In the genomic region with DNA sequence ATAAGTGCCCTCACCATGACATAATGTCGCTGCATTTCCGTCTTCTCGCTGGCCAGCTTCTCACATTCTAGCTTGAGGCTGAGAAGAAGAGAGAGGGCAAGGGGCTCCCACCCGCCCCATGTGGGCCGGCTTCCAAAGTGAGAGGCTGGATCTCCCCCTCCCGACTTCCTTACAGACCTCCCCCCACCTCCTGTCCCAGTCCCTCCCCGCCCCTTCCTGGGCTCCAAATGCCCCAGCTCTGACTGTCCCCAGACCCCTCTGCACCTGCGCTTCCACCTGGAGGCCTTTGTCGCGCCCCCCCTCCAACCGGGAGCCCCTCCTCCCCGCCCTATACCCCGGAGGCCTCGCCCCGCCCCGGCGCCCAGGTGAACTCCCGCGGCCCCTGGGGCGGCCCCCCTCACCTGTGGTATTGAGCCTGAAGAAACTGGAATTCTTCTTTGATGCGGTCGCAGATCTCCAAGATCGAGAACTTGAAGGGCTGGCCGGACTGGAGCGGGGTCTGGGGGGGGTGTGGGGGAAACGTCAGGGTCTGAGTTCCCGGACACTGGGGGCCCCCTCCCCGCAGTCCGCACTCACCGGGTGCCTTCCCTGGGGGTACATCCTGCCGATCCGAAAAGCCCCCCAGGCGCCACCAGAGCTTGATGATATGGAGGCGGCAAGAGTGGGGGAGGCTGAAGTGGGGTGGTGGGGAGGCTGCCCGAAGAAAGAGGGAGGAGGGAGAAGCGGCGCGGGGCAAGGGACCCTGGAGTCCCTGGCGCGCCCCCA, we compare ENCODE assay signal across 9 cellular contexts. TPM values are rescaled to one million over a fixed set of nuclear protein-coding genes. Genes with fewer than 3 reads are reported as not detected.
DNase-seq lines count a peak whose midpoint lies in the region; ATAC-seq and TF ChIP-seq lines count a peak whose summit lies in the region.
"Had no signal": no experiment of that assay in that cellular context is flagged by ENCODE, and none has a peak within 500 bp of the region (broad histone marks: within the 10 kb centered on the region; RNA-seq: fewer than 3 reads in every experiment).

No MANE protein-coding gene starts in this region.

- peak overlapping the region; percentile 74 to 75 (median 74) for H3K4me3 Mint-ChIP-seq in T-cell

- no peaks in the 10 kb centered on the region for H3K36me3 Mint-ChIP-seq in T-cell

- CTCF ChIA-PET in T-cell (lab: Charles Lee): interaction anchor here in 1 of 2 donors (1.0 kb wide), 1 partner anchor 78 kb away, joined by 7 read pairs; no protein-coding TSS in a partner anchor

- no peaks in the 10 kb centered on the region for H3K4me1 ChIP-seq in psoas muscle

- DNase-seq in GM06990 (ENCODE audit: extremely low read depth, insufficient read length) (no peak), T-cell (peak in 2 of 34 experiments; percentile 12 to 23), fibroblast of pulmonary artery (ENCODE audit: low read depth) (no peak), psoas muscle (peak in 1 of 2 donors; percentile 29), SW480 (ENCODE audit: low spot score) (no peak)
- DNase-seq: GOT3 had no signal

- peak overlapping the region; percentile 39 to 44 for H3K27ac Mint-ChIP-seq in T-cell

- 9 to 14% (median 11%) methylated on average over 31 to 40 of the region's 40 CpGs for WGBS in psoas muscle, 3 donors

- peaks cover 1% of the 10 kb centered on the region; the same call in 1 of the 2 replicates for H3K27me3 ChIP-seq in GM06990 (replicated peaks; ENCODE audit: control insufficient read depth, insufficient read depth, low read length)
- no peaks in the 10 kb centered on the region for H3K27me3 ChIP-seq in psoas muscle (ENCODE audit: insufficient read depth in 3 of 3, low read length in 2 of 3)

- no peaks in the 10 kb centered on the region for H3K36me3 ChIP-seq in GM06990 (ENCODE audit: control insufficient read depth, insufficient read depth, low read length)
- H3K36me3 ChIP-seq in psoas muscle (ENCODE audit: insufficient read depth in 1 of 2, low read depth in 1 of 2): peaks cover 0 to 6% of the 10 kb centered on the region in 2 donors

- POLR2A ChIA-PET in T-cell (lab: Charles Lee): no interaction called here

- no peaks in the 10 kb centered on the region for H3K9me3 Mint-ChIP-seq in T-cell

- H3K4me3 ChIP-seq in GM06990 (replicated peaks; ENCODE audit: low read depth, low read length) (peak overlapping the region; percentile 42), fibroblast of pulmonary artery (replicated peaks; ENCODE audit: low read depth, low read length) (peak overlapping the region; percentile 59), psoas muscle (peak overlapping the region; percentile 73)

- H3K27ac ChIP-seq in psoas muscle: no peak overlapping the region

- ATAC-seq in T-cell (replicated peaks in 1 of 4): peak in 3 of 4 experiments; percentile 25 to 37 (median 36)
- ATAC-seq in psoas muscle: peak in 3 of 4 donors; percentile 17 to 43 (median 37)
- no peak for ATAC-seq in HG02610 (IDR thresholded peaks at IDR 0.05; ENCODE audit: unreplicated experiment)
- ATAC-seq in HG03457 (IDR thresholded peaks at IDR 0.05; ENCODE audit: unreplicated experiment): no peak
- ATAC-seq in GM21390 (IDR thresholded peaks at IDR 0.05; ENCODE audit: unreplicated experiment): no peak

- H3K9me3 ChIP-seq in psoas muscle: no peaks in the 10 kb centered on the region

- H3K4me1 Mint-ChIP-seq in T-cell: peaks cover 34 to 35% (median 34%) of the 10 kb centered on the region in 3 donors

- TF ChIP-seq CTCF in GM06990 (IDR thresholded peaks at IDR 0.05; ENCODE audit: insufficient read depth, low read length, poor library complexity, severe bottlenecking) (no peak), fibroblast of pulmonary artery (IDR thresholded peaks at IDR 0.05; ENCODE audit: low read length, missing control alignments) (no peak), psoas muscle (IDR thresholded peaks at IDR 0.05) (no peak)

- peaks cover 0 to 8% of the 10 kb centered on the region in 2 donors for H3K27me3 Mint-ChIP-seq in T-cell

- intact Hi-C loops in psoas muscle (cut with DNase I): no loop called here

RNA-seq across cellular contexts. Expression of a gene that starts 0.6 kb away (rescaled TPM):
- total RNA-seq in T-cell (10 to 100 TPM; 16.7 to 29.7 (median 21.5) TPM), psoas muscle (10 to 100 TPM; 28.6 to 42.5 (median 36.1) TPM)
- polyA plus RNA-seq in psoas muscle: 10 to 100 TPM; 23.5 to 35.1 (median 31.8) TPM

RNA-seq across cellular contexts. Expression of a gene that starts 33.8 kb away (rescaled TPM):
- total RNA-seq in T-cell: 1,000 to 10,000 TPM in 3 of 5 donors, 100 to 1,000 TPM in 2; 777 to 1,202 (median 1,047) TPM
- total RNA-seq in psoas muscle: 100 to 1,000 TPM; 390 to 607 (median 551) TPM
- polyA plus RNA-seq in psoas muscle: 100 to 1,000 TPM; 450 to 786 (median 780) TPM

RNA-seq across cellular contexts. Expression of a gene that starts 51.1 kb away (rescaled TPM):
- total RNA-seq in T-cell (under 1 TPM in 3 of 5 donors, not detected in 2; 0.36 to 0.61 (median 0.50) TPM), psoas muscle (under 1 TPM in 3 of 4 donors, not detected in 1; 0.50 to 0.89 (median 0.68) TPM)
- polyA plus RNA-seq in psoas muscle: 1 to 10 TPM in 2 of 3 donors, under 1 TPM in 1; 0.96 to 2.2 (median 1.5) TPM

Comparison
In these comparisons a context has a peak if more than half of its experiments do, and no peak if none do; other contexts are left out.
1. ATAC-seq: peak in T-cell (3 of 4) and psoas muscle (3 of 4); none in HG02610 (single experiment), HG03457 (single experiment) and GM21390 (single experiment).
2. Peak in every context shown above with its lines, with median percentiles within 50 percentile points of each other: H3K4me3 ChIP-seq.